9 cellular contexts compared by ENCODE assay signal in genomic region chr6:127518710-127519468, GRCh38.
A peak's percentile ranks its signal among the peaks of the same experiment; 100 is the strongest.
DNase-seq lines count a peak whose midpoint lies in the region; ATAC-seq, FAIRE-seq and TF ChIP-seq lines count a peak whose summit lies in the region.
"Had no signal": no experiment of that assay in that cellular context is flagged by ENCODE, and none has a peak within 500 bp of the region (broad histone marks: within the 10 kb centered on the region; RNA-seq: fewer than 3 reads in every experiment).

MTCL3 (minus strand) TSS chr6:127519335.

- CTCF ChIA-PET in HEK293 (lab: Yijun Ruan, JAX): interaction anchor here (0.6 to 4.3 kb wide), 9 partner anchors 8 to 184 kb away, joined by 3 to 54 read pairs (median 3); no protein-coding TSS in a partner anchor

- no peaks in the 10 kb centered on the region for H3K9me3 ChIP-seq in HEK293 (ENCODE audit: control insufficient read depth, insufficient read depth, low read depth, low read length)
- H3K9me3 ChIP-seq: pancreas had no signal

- H3K9me3 Mint-ChIP-seq in activated naive CD8-positive, alpha-beta T cell treated with anti-CD3 and anti-CD28 coated beads, Interleukin-2, amount 50 U/mL, for 24 hours: no peaks in the 10 kb centered on the region

- H3K27me3 Mint-ChIP-seq in activated naive CD8-positive, alpha-beta T cell treated with anti-CD3 and anti-CD28 coated beads, Interleukin-2, amount 50 U/mL, for 24 hours: peaks cover 62% of the 10 kb centered on the region

- DNase-seq in NCI-H774 (lab: John Stamatoyannopoulos, UW): peak; percentile 94
- peak; percentile 41 for DNase-seq in activated naive CD8-positive, alpha-beta T cell treated with anti-CD3 and anti-CD28 coated beads, Interleukin-2, amount 50 U/mL, for 24 hours
- DNase-seq in stimulated activated CD8-positive, alpha-beta memory T cell treated with anti-CD3 and anti-CD28 coated beads, Interleukin-15, amount 100 ng/mL, for 48 hours (ENCODE audit: low read depth in 2 of 2): peak; percentile 40 to 53
- DNase-seq in H54 (ENCODE audit: insufficient read length, low spot score): no peak

- no peaks in the 10 kb centered on the region for H3K36me3 Mint-ChIP-seq in activated naive CD8-positive, alpha-beta T cell treated with anti-CD3 and anti-CD28 coated beads, Interleukin-2, amount 50 U/mL, for 24 hours (ENCODE audit: low read depth)

- ATAC-seq in activated naive CD8-positive, alpha-beta T cell treated with anti-CD3 and anti-CD28 coated beads, Interleukin-2, amount 50 U/mL, for 24 hours: peak; percentile 6
- ATAC-seq in HG02678 (IDR thresholded peaks at IDR 0.05; ENCODE audit: unreplicated experiment) (no peak), GM19324 (IDR thresholded peaks at IDR 0.05; ENCODE audit: low FRiP score, unreplicated experiment) (no peak)

- no peak for TF ChIP-seq POLR2A in H54 (IDR thresholded peaks at IDR 0.05; ENCODE audit: low read depth, low read length)

- peaks cover 32% of the 10 kb centered on the region for H3K4me1 Mint-ChIP-seq in activated naive CD8-positive, alpha-beta T cell treated with anti-CD3 and anti-CD28 coated beads, Interleukin-2, amount 50 U/mL, for 24 hours

- peak within 1 kb of the TSS; percentile 64 for H3K27ac Mint-ChIP-seq in activated naive CD8-positive, alpha-beta T cell treated with anti-CD3 and anti-CD28 coated beads, Interleukin-2, amount 50 U/mL, for 24 hours

- H3K4me3 Mint-ChIP-seq in activated naive CD8-positive, alpha-beta T cell treated with anti-CD3 and anti-CD28 coated beads, Interleukin-2, amount 50 U/mL, for 24 hours: peak within 1 kb of the TSS; percentile 74

- H3K4me3 ChIP-seq in HEK293 (ENCODE audit: low read depth, low read length): peak within 1 kb of the TSS; percentile 43
- H3K4me3 ChIP-seq: pancreas had no signal

- TF ChIP-seq CTCF in HEK293 (tag by site-specific recombination; IDR thresholded peaks at IDR 0.05): no peak

- no peak within 1 kb of the TSS; the same call in 1 of the 2 replicates for H3K27ac ChIP-seq in HEK293 (ENCODE audit: extremely low read depth, low read depth, low read length)
- H3K27ac ChIP-seq: pancreas had no signal

- H3K36me3 ChIP-seq in HEK293 (ENCODE audit: control insufficient read depth in 2 of 2, insufficient read depth in 1 of 2, low read length in 2 of 2): no peaks in the 10 kb centered on the region
- H3K36me3 ChIP-seq: pancreas had no signal

- H3K4me1 ChIP-seq in HEK293 (ENCODE audit: control insufficient read depth, insufficient read depth, low read length): peaks cover 3% of the 10 kb centered on the region; the same call in 1 of the 2 replicates

- peak; percentile 88 for FAIRE-seq in islet of Langerhans (lab: Jason Lieb, UNC)
- FAIRE-seq in H54 (lab: Jason Lieb, UNC): no peak
- FAIRE-seq: pancreas had no signal

- POLR2A ChIA-PET in HEK293 (lab: Yijun Ruan, JAX): interaction anchor here (0.7 to 1.4 kb wide), 2 partner anchors 9 to 401 kb away, joined by 3 read pairs; partner anchors contain the start of gene RSPO3

TF ChIP-seq in HEK293, 187 proteins besides CTCF, POLR2A, EP300 and RAD21 (continues in another document):
- no peak for TF ChIP-seq ZNF510 (tag by site-specific recombination; IDR thresholded peaks at IDR 0.05; ENCODE audit: insufficient replicate concordance)
- TF ChIP-seq ZNF830 (tag by site-specific recombination; IDR thresholded peaks at IDR 0.05; ENCODE audit: low read depth): no peak
- no peak for TF ChIP-seq KLF10 (tag by site-specific recombination; IDR thresholded peaks at IDR 0.05)
- TF ChIP-seq KLF1 (tag by site-specific recombination; IDR thresholded peaks at IDR 0.05): no peak
- TF ChIP-seq ZNF341 (tag by site-specific recombination; IDR thresholded peaks at IDR 0.05; ENCODE audit: low read depth): peak; percentile 75
- no peak for TF ChIP-seq ZNF654 (tag by site-specific recombination; IDR thresholded peaks at IDR 0.05; ENCODE audit: low read depth)
- TF ChIP-seq ZNF621 (tag by site-specific recombination; IDR thresholded peaks at IDR 0.05): no peak
- no peak for TF ChIP-seq ZNF670 (tag by site-specific recombination; IDR thresholded peaks at IDR 0.05; ENCODE audit: low read depth)
- no peak for TF ChIP-seq OSR2 (tag by site-specific recombination; IDR thresholded peaks at IDR 0.05)
- TF ChIP-seq ZNF548 (tag by site-specific recombination; IDR thresholded peaks at IDR 0.05): no peak
- no peak for TF ChIP-seq ZNF140 (tag by site-specific recombination; IDR thresholded peaks at IDR 0.05)
- no peak; the same call in 1 of the 2 replicates for TF ChIP-seq ZNF366 (tag by site-specific recombination; conservative IDR thresholded peaks at IDR 0.05)
- no peak for TF ChIP-seq KLF8 (tag by site-specific recombination; IDR thresholded peaks at IDR 0.05)
- TF ChIP-seq SP2 (tag by site-specific recombination; IDR thresholded peaks at IDR 0.05): peak; percentile 67
- TF ChIP-seq, protein P1, sequence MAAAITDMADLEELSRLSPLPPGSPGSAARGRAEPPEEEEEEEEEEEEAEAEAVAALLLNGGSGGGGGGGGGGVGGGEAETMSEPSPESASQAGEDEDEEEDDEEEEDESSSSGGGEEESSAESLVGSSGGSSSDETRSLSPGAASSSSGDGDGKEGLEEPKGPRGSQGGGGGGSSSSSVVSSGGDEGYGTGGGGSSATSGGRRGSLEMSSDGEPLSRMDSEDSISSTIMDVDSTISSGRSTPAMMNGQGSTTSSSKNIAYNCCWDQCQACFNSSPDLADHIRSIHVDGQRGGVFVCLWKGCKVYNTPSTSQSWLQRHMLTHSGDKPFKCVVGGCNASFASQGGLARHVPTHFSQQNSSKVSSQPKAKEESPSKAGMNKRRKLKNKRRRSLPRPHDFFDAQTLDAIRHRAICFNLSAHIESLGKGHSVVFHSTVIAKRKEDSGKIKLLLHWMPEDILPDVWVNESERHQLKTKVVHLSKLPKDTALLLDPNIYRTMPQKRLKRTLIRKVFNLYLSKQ (tag by site-specific recombination; IDR thresholded peaks at IDR 0.05; ENCODE audit: borderline replicate concordance): no peak
- TF ChIP-seq ZNF544 (tag by site-specific recombination; IDR thresholded peaks at IDR 0.05): no peak
- TF ChIP-seq PRDM1 (tag by site-specific recombination; IDR thresholded peaks at IDR 0.05): peak; percentile 55
- peak; percentile 84 for TF ChIP-seq ZIC2 (tag by site-specific recombination; IDR thresholded peaks at IDR 0.05)
- TF ChIP-seq ZSCAN16 (tag by site-specific recombination; IDR thresholded peaks at IDR 0.05): no peak
- TF ChIP-seq ZNF112 (tag by site-specific recombination; IDR thresholded peaks at IDR 0.05): no peak
- TF ChIP-seq ZNF660 (tag by site-specific recombination; IDR thresholded peaks at IDR 0.05): peak; percentile 75
- TF ChIP-seq ZNF394 (tag by site-specific recombination; IDR thresholded peaks at IDR 0.05; ENCODE audit: borderline replicate concordance): peak; percentile 70; the same call in 1 of the 2 replicates
- TF ChIP-seq, protein P2, sequence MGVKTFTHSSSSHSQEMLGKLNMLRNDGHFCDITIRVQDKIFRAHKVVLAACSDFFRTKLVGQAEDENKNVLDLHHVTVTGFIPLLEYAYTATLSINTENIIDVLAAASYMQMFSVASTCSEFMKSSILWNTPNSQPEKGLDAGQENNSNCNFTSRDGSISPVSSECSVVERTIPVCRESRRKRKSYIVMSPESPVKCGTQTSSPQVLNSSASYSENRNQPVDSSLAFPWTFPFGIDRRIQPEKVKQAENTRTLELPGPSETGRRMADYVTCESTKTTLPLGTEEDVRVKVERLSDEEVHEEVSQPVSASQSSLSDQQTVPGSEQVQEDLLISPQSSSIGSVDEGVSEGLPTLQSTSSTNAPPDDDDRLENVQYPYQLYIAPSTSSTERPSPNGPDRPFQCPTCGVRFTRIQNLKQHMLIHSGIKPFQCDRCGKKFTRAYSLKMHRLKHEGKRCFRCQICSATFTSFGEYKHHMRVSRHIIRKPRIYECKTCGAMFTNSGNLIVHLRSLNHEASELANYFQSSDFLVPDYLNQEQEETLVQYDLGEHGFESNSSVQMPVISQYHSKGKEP (tag by site-specific recombination; IDR thresholded peaks at IDR 0.05): peak; percentile 78; the same call in 1 of the 2 replicates
- TF ChIP-seq SP7 (tag by site-specific recombination; IDR thresholded peaks at IDR 0.05): peak; percentile 77; the same call in 1 of the 2 replicates
- TF ChIP-seq, protein P3, sequence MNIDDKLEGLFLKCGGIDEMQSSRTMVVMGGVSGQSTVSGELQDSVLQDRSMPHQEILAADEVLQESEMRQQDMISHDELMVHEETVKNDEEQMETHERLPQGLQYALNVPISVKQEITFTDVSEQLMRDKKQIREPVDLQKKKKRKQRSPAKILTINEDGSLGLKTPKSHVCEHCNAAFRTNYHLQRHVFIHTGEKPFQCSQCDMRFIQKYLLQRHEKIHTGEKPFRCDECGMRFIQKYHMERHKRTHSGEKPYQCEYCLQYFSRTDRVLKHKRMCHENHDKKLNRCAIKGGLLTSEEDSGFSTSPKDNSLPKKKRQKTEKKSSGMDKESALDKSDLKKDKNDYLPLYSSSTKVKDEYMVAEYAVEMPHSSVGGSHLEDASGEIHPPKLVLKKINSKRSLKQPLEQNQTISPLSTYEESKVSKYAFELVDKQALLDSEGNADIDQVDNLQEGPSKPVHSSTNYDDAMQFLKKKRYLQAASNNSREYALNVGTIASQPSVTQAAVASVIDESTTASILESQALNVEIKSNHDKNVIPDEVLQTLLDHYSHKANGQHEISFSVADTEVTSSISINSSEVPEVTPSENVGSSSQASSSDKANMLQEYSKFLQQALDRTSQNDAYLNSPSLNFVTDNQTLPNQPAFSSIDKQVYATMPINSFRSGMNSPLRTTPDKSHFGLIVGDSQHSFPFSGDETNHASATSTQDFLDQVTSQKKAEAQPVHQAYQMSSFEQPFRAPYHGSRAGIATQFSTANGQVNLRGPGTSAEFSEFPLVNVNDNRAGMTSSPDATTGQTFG (tag by site-specific recombination; IDR thresholded peaks at IDR 0.05; ENCODE audit: borderline replicate concordance): no peak
- TF ChIP-seq ZNF354C (tag by site-specific recombination; IDR thresholded peaks at IDR 0.05; ENCODE audit: borderline replicate concordance, low read depth): no peak
- no peak for TF ChIP-seq ZNF175 (tag by site-specific recombination; IDR thresholded peaks at IDR 0.05)
